In genomic region chr11:12109591-12110196, GRCh38 we compare ENCODE assay signal across 8 cellular contexts. TPM values are rescaled to one million over a fixed set of nuclear protein-coding genes. Genes with fewer than 3 reads are reported as not detected.
DNase-seq lines count a peak whose midpoint lies in the region; ATAC-seq, FAIRE-seq and TF ChIP-seq lines count a peak whose summit lies in the region.

No MANE protein-coding gene starts in this region.

- H3K4me3 ChIP-seq in K562 (peak overlapping the region; percentile 53), lung (peak overlapping the region; percentile 46), upper lobe of left lung (peak overlapping the region in 3 of 4 donors; percentile 90 to 94 (median 93))

- intact Hi-C loops in K562 (cut with micrococcal nuclease), result no loop called here

- ATAC-seq in K562 (no peak), lung (ENCODE audit: insufficient read depth, low FRiP score) (no peak), upper lobe of left lung (ENCODE audit: low FRiP score in 2 of 2) (no peak), HG03097 (IDR thresholded peaks at IDR 0.05; ENCODE audit: low FRiP score, unreplicated experiment) (no peak)

- H3K36me3 ChIP-seq in K562 (ENCODE audit: control insufficient read depth, insufficient read depth, low read length) (peaks cover 3% of the 10 kb centered on the region; the same call in 1 of the 3 replicates), lung (ENCODE audit: control insufficient read depth in 2 of 2, insufficient read depth in 2 of 2, low read length in 2 of 2) (no peaks in the 10 kb centered on the region), upper lobe of left lung (no peaks in the 10 kb centered on the region)

- H3K79me2 ChIP-seq in K562 (ENCODE audit: control insufficient read depth, insufficient read depth, low read length), result peaks cover 29% of the 10 kb centered on the region

- POLR2A ChIA-PET in K562 (lab: Yijun Ruan, JAX), result interaction anchor here (0.6 to 2.9 kb wide), 6 partner anchors 10 to 73 kb away, joined by 3 to 11 read pairs (median 3); no protein-coding TSS in a partner anchor

- peak; percentile 74 for FAIRE-seq in K562 (lab: Jason Lieb, UNC)

- H4K20me1 ChIP-seq in K562 (replicated peaks; ENCODE audit: control insufficient read depth, insufficient read depth, low read length), result no peaks in the 10 kb centered on the region

- peak overlapping the region; percentile 85 for H3K4me2 ChIP-seq in K562 (ENCODE audit: insufficient read depth, low read length)

- no peak for TF ChIP-seq RAD21 in K562 (CRISPR knock-in tag; conservative IDR thresholded peaks at IDR 0.05 in 1 of 2, IDR thresholded peaks at IDR 0.05 in 1 of 2)

- CTCF ChIA-PET in K562 (lab: Yijun Ruan, JAX; ENCODE audit: low intra/inter-chr PET ratio), result no interaction called here

- WGBS in K562 (ENCODE audit: insufficient coverage, low coverage, missing lambda C conversion rate), result 2% methylated on average over 6 of the region's 7 CpGs
- WGBS in lung, 2 donors, result 43 to 55% methylated on average over 7 of the region's 7 CpGs
- WGBS in upper lobe of left lung, 2 donors, result 35 to 41% methylated on average over 6 to 7 of the region's 7 CpGs

- H3K9me3 ChIP-seq in K562 (replicated peaks; ENCODE audit: control insufficient read depth, insufficient read depth, low read depth, low read length) (no peaks in the 10 kb centered on the region), lung (ENCODE audit: control insufficient read depth in 2 of 2, insufficient read depth in 1 of 2, low read length in 1 of 2) (no peaks in the 10 kb centered on the region), upper lobe of left lung (no peaks in the 10 kb centered on the region)

- no peaks in the 10 kb centered on the region for H3K9me1 ChIP-seq in K562 (ENCODE audit: control insufficient read depth, insufficient read depth, low read length)

- peak overlapping the region; percentile 59 to 90 for H3K9ac ChIP-seq in K562 (ENCODE audit: insufficient read depth in 1 of 2, low read depth in 2 of 2, low read length in 2 of 2)

- BruUV-seq in K562 (replicated peaks; lab: Mats Ljungman, UMichigan), result TSS peak; percentile 59

- H2AFZ ChIP-seq in K562 (ENCODE audit: low read depth, low read length), result peak overlapping the region; percentile 94

- peak; percentile 72 for DNase-seq in activated effector memory CD4-positive, alpha-beta T cell treated with anti-CD3 and anti-CD28 coated beads, Interleukin-2, amount 50 U/mL, for 16 hours
- DNase-seq in activated effector memory CD4-positive, alpha-beta T cell treated with Interleukin-2 at 50 U/mL for 16 hours, result no peak
- DNase-seq in K562 (ENCODE audit: extremely low read depth in 1 of 4, low spot score in 3 of 4), result peak; percentile 29 to 58 (median 42)
- DNase-seq in lung (ENCODE audit: low spot score), result no peak
- peak in 1 of 2 donors; percentile 42 for DNase-seq in upper lobe of left lung
- DNase-seq in RPMI8226, result no peak
- DNase-seq in kidney glomerular epithelial cell (lab: John Stamatoyannopoulos, UW), result no peak

- H3K4me1 ChIP-seq in K562 (replicated peaks in 1 of 2; ENCODE audit: control insufficient read depth in 2 of 2, insufficient read depth in 2 of 2, low read length in 2 of 2) (peaks cover 36 to 40% of the 10 kb centered on the region in 2 experiments), lung (ENCODE audit: control insufficient read depth in 2 of 2, insufficient read depth in 2 of 2, low read length in 2 of 2) (peaks cover 12 to 14% of the 10 kb centered on the region in 2 donors), upper lobe of left lung (peaks cover 15 to 38% (median 31%) of the 10 kb centered on the region in 4 donors)

- no peak for TF ChIP-seq POLR2A in K562 (conservative IDR thresholded peaks at IDR 0.05)
- TF ChIP-seq POLR2A in upper lobe of left lung (IDR thresholded peaks at IDR 0.05), result no peak

- H3K27ac ChIP-seq in K562 (ENCODE audit: extremely low read depth, low read depth, low read length) (peak overlapping the region; percentile 53), lung (ENCODE audit: low read depth in 1 of 2, low read length in 1 of 2) (peak overlapping the region; percentile 2 to 84), upper lobe of left lung (peak overlapping the region; percentile 45 to 92 (median 90))

- in situ Hi-C loops in K562 (cut with MboI), result no loop called here

- TF ChIP-seq EP300 in K562 (IDR thresholded peaks at IDR 0.05; ENCODE audit: low read length), result no peak
- TF ChIP-seq EP300 in upper lobe of left lung (IDR thresholded peaks at IDR 0.05), result peak in 1 of 4 donors; percentile 16

- H3K27me3 ChIP-seq in K562 (ENCODE audit: control insufficient read depth in 2 of 2, insufficient read depth in 2 of 2, low read length in 2 of 2), result no peaks in the 10 kb centered on the region
- H3K27me3 ChIP-seq in lung (ENCODE audit: control insufficient read depth, insufficient read depth), result no peaks in the 10 kb centered on the region
- no peaks in the 10 kb centered on the region for H3K27me3 ChIP-seq in upper lobe of left lung

- TF ChIP-seq CTCF in K562 (IDR thresholded peaks at IDR 0.05 in 2 of 3, conservative IDR thresholded peaks at IDR 0.05 in 1 of 3; ENCODE audit: insufficient read depth in 2 of 3, low read depth in 1 of 3, low read length in 3 of 3), result no peak
- TF ChIP-seq CTCF in lung (IDR thresholded peaks at IDR 0.05; ENCODE audit: control extremely low read depth, extremely low read depth), result no peak
- no peak for TF ChIP-seq CTCF in upper lobe of left lung (IDR thresholded peaks at IDR 0.05)

TF ChIP-seq in K562, 482 proteins besides CTCF, POLR2A, EP300 and RAD21 (continues in another document):
- TF ChIP-seq ZNF740 (CRISPR knock-in tag; IDR thresholded peaks at IDR 0.05) (0 out of 2 replicates have a peak, but pooled peaks have one; percentile 26), ZNF740 (tag; IDR thresholded peaks at IDR 0.05) (no peak), EP400 (IDR thresholded peaks at IDR 0.05) (no peak), GMEB1 (CRISPR knock-in tag; IDR thresholded peaks at IDR 0.05) (no peak), SRSF9 (IDR thresholded peaks at IDR 0.05; ENCODE audit: borderline replicate concordance, low read depth, low read length) (no peak), ZFX (CRISPR knock-in tag; IDR thresholded peaks at IDR 0.05) (peak; percentile 24), HDGF (IDR thresholded peaks at IDR 0.05) (peak; percentile 69; the same call in 1 of the 2 replicates), ZEB2 (IDR thresholded peaks at IDR 0.05) (peak; percentile 28; the same call in 1 of the 2 replicates), MEF2A (IDR thresholded peaks at IDR 0.05; ENCODE audit: control insufficient read depth, low read depth, low read length) (peak; percentile 8; the same call in 1 of the 2 replicates), ZNF445 (CRISPR knock-in tag; IDR thresholded peaks at IDR 0.05; ENCODE audit: low read depth) (no peak), SMARCE1 (IDR thresholded peaks at IDR 0.05) (peak; percentile 53), DPF2 (IDR thresholded peaks at IDR 0.05) (peak; percentile 48; the same call in 1 of the 2 replicates), KDM5B (IDR thresholded peaks at IDR 0.05; ENCODE audit: insufficient replicate concordance, low read depth, low read length) (peak; percentile 7), SMARCA4 (IDR thresholded peaks at IDR 0.05) (0 out of 2 replicates have a peak, but pooled peaks have one; percentile 14), FOSL1 (tag; conservative IDR thresholded peaks at IDR 0.05) (peak; percentile 55; the same call in 1 of the 2 replicates), FOXM1 (IDR thresholded peaks at IDR 0.05; ENCODE audit: low read depth) (peak; percentile 10; the same call in 1 of the 2 replicates), FOXM1 (CRISPR knock-in tag; IDR thresholded peaks at IDR 0.05; ENCODE audit: low read depth) (no peak)

RNA-seq across cellular contexts. Expression of gene MICAL2, which starts 0.7 kb away (rescaled TPM):
- 173 and 222 TPM in 2 replicates for total RNA-seq in K562 (2011; cell fraction: chromatin; rRNA removed; ENCODE audit: low replicate concordance)
- 77.0 and 99.7 TPM in 2 replicates for total RNA-seq in K562 (2011; cell fraction: nucleolus; rRNA removed)
- total RNA-seq in K562 (2011; cell fraction: nucleoplasm; rRNA removed), result 107 and 133 TPM in 2 replicates
- total RNA-seq in K562 (2014; rRNA removed) (33.6 and 42.7 TPM in 2 replicates), K562 (2014; rRNA removed; fragmentation: Illumina TruSeq; extraction: Trizol) (35.0 and 36.8 TPM in 2 replicates), K562 (2015; rRNA removed; fragmentation: Illumina TruSeq; extraction: Trizol) (22.9 and 23.7 TPM in 2 replicates), K562 (2021) (63.5 and 64.2 TPM in 2 replicates), lung (100 to 1,000 TPM; 124 to 218 TPM), upper lobe of left lung (100 to 1,000 TPM; 138 to 327 (median 175) TPM)
- polyA plus RNA-seq in K562 (2011; rRNA removed) (38.1 and 47.3 TPM in 2 replicates), K562 (2014; fragmentation: Illumina TruSeq; extraction: Trizol) (40.3 and 43.0 TPM in 2 replicates), K562 (2014; fragmentation: Nextera tagmentation; extraction: Ambion mirVana) (1 to 10 TPM; 4.7 to 5.9 TPM), K562 (2014; rRNA removed) (23.3 and 24.0 TPM in 2 replicates), lung (10 to 100 TPM; 38.2 to 75.3 TPM)
- 28.3 and 36.5 TPM in 2 replicates for polyA plus RNA-seq in K562 (2011; cell fraction: cytosol; rRNA removed)
- 46.0 and 76.1 TPM in 2 replicates for polyA plus RNA-seq in K562 (2011; cell fraction: nucleus; rRNA removed)
- polyA plus RNA-seq in K562 (2012), result 31.7 and 42.8 TPM in 2 replicates
- polyA minus RNA-seq in K562 (2011; rRNA and poly(A)+ RNA removed), result 82.4 and 92.6 TPM in 2 replicates
- 47.4 and 54.4 TPM in 2 replicates for polyA minus RNA-seq in K562 (2011; cell fraction: cytosol; rRNA and poly(A)+ RNA removed)
- polyA minus RNA-seq in K562 (2011; cell fraction: nucleus; rRNA and poly(A)+ RNA removed), result 66.9 and 104 TPM in 2 replicates

Comparison
In these comparisons a context has a peak if more than half of its experiments do, and no peak if none do; other contexts are left out.
1. DNase-seq: peak in activated effector memory CD4-positive, alpha-beta T cell treated with anti-CD3 and anti-CD28 coated beads, Interleukin-2, amount 50 U/mL, for 16 hours (single experiment) and K562 (4 of 4); none in activated effector memory CD4-positive, alpha-beta T cell treated with Interleukin-2 at 50 U/mL for 16 hours (single experiment), lung (single experiment), RPMI8226 (single experiment) and kidney glomerular epithelial cell (single experiment).
2. Peak in every context shown above with its lines, with median percentiles within 50 percentile points of each other: H3K27ac ChIP-seq and H3K4me3 ChIP-seq.